9 cellular contexts compared by ENCODE assay signal in the genomic region with DNA sequence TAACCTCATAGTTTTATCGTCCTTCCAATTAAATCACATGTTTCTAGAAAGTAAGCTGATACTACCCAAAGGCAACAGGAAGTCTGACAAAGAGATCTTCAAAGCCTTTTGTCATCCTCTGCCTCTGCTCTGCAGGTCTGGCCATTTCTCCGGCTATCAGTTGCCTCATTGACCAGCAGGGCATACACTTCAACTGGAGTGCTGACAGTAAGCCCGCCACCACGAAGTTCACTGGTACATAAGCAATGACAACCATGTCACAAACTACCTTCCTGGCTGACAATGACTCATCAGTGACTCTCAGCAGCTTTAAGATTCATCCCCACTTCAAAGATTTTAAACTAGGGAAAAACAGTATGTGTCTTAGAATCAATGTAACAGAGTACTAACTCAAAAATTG. TPM values are rescaled to one million over a fixed set of nuclear protein-coding genes. Genes with fewer than 3 reads are reported as not detected.
DNase-seq lines count a peak whose midpoint lies in the region; ATAC-seq and TF ChIP-seq lines count a peak whose summit lies in the region.
"Had no signal": no experiment of that assay in that cellular context is flagged by ENCODE, and none has a peak within 500 bp of the region (broad histone marks: within the 10 kb centered on the region; RNA-seq: fewer than 3 reads in every experiment).

No MANE protein-coding gene starts in this region.

- in situ Hi-C loops in ACHN (cut with HindIII; ENCODE audit: low pct_ligation_motif_present, low pct_unique_long_range_greater_than_20kb, low sequenced_read_pairs) = no loop called here

- H3K9me3 Mint-ChIP-seq in activated naive CD4-positive, alpha-beta T cell treated with anti-CD3 and anti-CD28 coated beads for 36 hours = peaks cover 2% of the 10 kb centered on the region
- peaks cover 2% of the 10 kb centered on the region for H3K9me3 Mint-ChIP-seq in activated CD8-positive, alpha-beta T cell treated with anti-CD3 and anti-CD28 coated beads for 36 hours

- intact Hi-C loops in activated naive CD4-positive, alpha-beta T cell treated with anti-CD3 and anti-CD28 coated beads for 36 hours (cut with micrococcal nuclease) = loop anchor here (1.0 kb wide), 1 partner anchor 21 kb away; a partner anchor contains a TSS
- intact Hi-C loops in activated CD8-positive, alpha-beta T cell treated with anti-CD3 and anti-CD28 coated beads for 36 hours (cut with micrococcal nuclease) = no loop called here
- intact Hi-C loops in adrenal gland (cut with DNase I) = no loop called here

- H3K36me3 ChIP-seq in adrenal gland (replicated peaks in 1 of 2) (no peaks in the 10 kb centered on the region), upper lobe of left lung (peaks cover 0 to 8% (median 0%) of the 10 kb centered on the region in 4 donors)

- DNase-seq in activated naive CD4-positive, alpha-beta T cell treated with anti-CD3 and anti-CD28 coated beads for 36 hours = peak; percentile 66
- DNase-seq in activated naive CD4-positive, alpha-beta T cell treated with Interleukin-2 at 50 U/mL for 16 hours = no peak
- DNase-seq in activated CD8-positive, alpha-beta T cell treated with anti-CD3 and anti-CD28 coated beads for 36 hours = peak; percentile 53
- DNase-seq in glomerular visceral epithelial cell (ENCODE audit: extremely low spot score) (peak; percentile 9), ACHN (no peak), adrenal gland (no peak), upper lobe of left lung (no peak)
- DNase-seq in stimulated activated naive CD8-positive, alpha-beta T cell treated with anti-CD3 and anti-CD28 coated beads, Interleukin-15, Interleukin-2, amounts not matched to agents 100 U/mL and 50 U/mL, for 24 hours = peak; percentile 27
- DNase-seq: NCI-H1105 treated with DMSO at 0.1 percent for 48 hours had no signal

- H3K9me3 ChIP-seq in adrenal gland (replicated peaks in 1 of 3) = no peaks in the 10 kb centered on the region
- H3K9me3 ChIP-seq in upper lobe of left lung = no peaks in the 10 kb centered on the region

- peaks cover 19% of the 10 kb centered on the region for H3K36me3 Mint-ChIP-seq in activated naive CD4-positive, alpha-beta T cell treated with anti-CD3 and anti-CD28 coated beads for 36 hours (ENCODE audit: low read depth)
- peaks cover 21% of the 10 kb centered on the region for H3K36me3 Mint-ChIP-seq in activated CD8-positive, alpha-beta T cell treated with anti-CD3 and anti-CD28 coated beads for 36 hours (ENCODE audit: low read depth)

- TF ChIP-seq CTCF in activated CD8-positive, alpha-beta T cell treated with anti-CD3 and anti-CD28 coated beads for 36 hours (IDR thresholded peaks at IDR 0.05) = no peak
- TF ChIP-seq CTCF in adrenal gland (IDR thresholded peaks at IDR 0.05) (no peak), upper lobe of left lung (IDR thresholded peaks at IDR 0.05) (no peak)

- peaks cover 32% of the 10 kb centered on the region for H3K4me1 Mint-ChIP-seq in activated naive CD4-positive, alpha-beta T cell treated with anti-CD3 and anti-CD28 coated beads for 36 hours (ENCODE audit: low read depth)
- H3K4me1 Mint-ChIP-seq in activated CD8-positive, alpha-beta T cell treated with anti-CD3 and anti-CD28 coated beads for 36 hours (ENCODE audit: low read depth) = peaks cover 41% of the 10 kb centered on the region

- no peak for TF ChIP-seq EP300 in upper lobe of left lung (IDR thresholded peaks at IDR 0.05)

- H3K4me3 ChIP-seq in adrenal gland = no peak overlapping the region
- H3K4me3 ChIP-seq in upper lobe of left lung = no peak overlapping the region

- no peak overlapping the region for H3K27ac ChIP-seq in adrenal gland
- H3K27ac ChIP-seq in upper lobe of left lung = no peak overlapping the region

- WGBS in adrenal gland, 4 donors = 82 to 90% (median 85%) methylated on average over 4 of the region's 4 CpGs
- 83 to 92% methylated on average over 4 of the region's 4 CpGs for WGBS in upper lobe of left lung, 2 donors

- H3K27me3 ChIP-seq in adrenal gland = no peaks in the 10 kb centered on the region
- H3K27me3 ChIP-seq in upper lobe of left lung = no peaks in the 10 kb centered on the region

- POLR2A ChIA-PET in activated CD8-positive, alpha-beta T cell treated with anti-CD3 and anti-CD28 coated beads for 36 hours (lab: Charles Lee) = no interaction called here

- H3K27me3 Mint-ChIP-seq in activated naive CD4-positive, alpha-beta T cell treated with anti-CD3 and anti-CD28 coated beads for 36 hours (ENCODE audit: low read depth) = no peaks in the 10 kb centered on the region
- H3K27me3 Mint-ChIP-seq in activated CD8-positive, alpha-beta T cell treated with anti-CD3 and anti-CD28 coated beads for 36 hours = no peaks in the 10 kb centered on the region

- peak; percentile 92 for ATAC-seq in activated CD8-positive, alpha-beta T cell treated with anti-CD3 and anti-CD28 coated beads for 36 hours
- ATAC-seq in stimulated activated naive CD8-positive, alpha-beta T cell treated with anti-CD3 and anti-CD28 coated beads, Interleukin-15, Interleukin-2, amounts not matched to agents 100 U/mL and 50 U/mL, for 24 hours = peak; percentile 91
- ATAC-seq in upper lobe of left lung (ENCODE audit: low FRiP score in 2 of 2) = no peak

- H3K27ac Mint-ChIP-seq in activated naive CD4-positive, alpha-beta T cell treated with anti-CD3 and anti-CD28 coated beads for 36 hours = peak overlapping the region; percentile 57
- H3K27ac Mint-ChIP-seq in activated CD8-positive, alpha-beta T cell treated with anti-CD3 and anti-CD28 coated beads for 36 hours = peak overlapping the region; percentile 63

- H3K4me1 ChIP-seq in adrenal gland (replicated peaks in 1 of 2) (peaks cover 0 to 12% of the 10 kb centered on the region in 2 donors), upper lobe of left lung (peaks cover 0 to 7% (median 2%) of the 10 kb centered on the region in 4 donors)

- CTCF ChIA-PET in activated naive CD4-positive, alpha-beta T cell treated with anti-CD3 and anti-CD28 coated beads for 36 hours (lab: Charles Lee) = no interaction called here
- CTCF ChIA-PET in activated CD8-positive, alpha-beta T cell treated with anti-CD3 and anti-CD28 coated beads for 36 hours (lab: Charles Lee) = interaction anchor here (1.8 kb wide), 1 partner anchor 16 kb away, joined by 5 read pairs; no protein-coding TSS in a partner anchor

- no peak for TF ChIP-seq POLR2A in adrenal gland (IDR thresholded peaks at IDR 0.05)
- TF ChIP-seq POLR2A in upper lobe of left lung (IDR thresholded peaks at IDR 0.05) = no peak

- H3K4me3 Mint-ChIP-seq in activated naive CD4-positive, alpha-beta T cell treated with anti-CD3 and anti-CD28 coated beads for 36 hours = no peak overlapping the region
- H3K4me3 Mint-ChIP-seq in activated CD8-positive, alpha-beta T cell treated with anti-CD3 and anti-CD28 coated beads for 36 hours = no peak overlapping the region

RNA-seq across cellular contexts. Expression of a gene that starts 20.6 kb away (rescaled TPM):
- total RNA-seq in activated naive CD4-positive, alpha-beta T cell treated with anti-CD3 and anti-CD28 coated beads for 36 hours = 10 to 100 TPM; 32.0 to 38.4 TPM
- total RNA-seq in activated CD8-positive, alpha-beta T cell treated with anti-CD3 and anti-CD28 coated beads for 36 hours = 10 to 100 TPM; 39.6 to 39.8 TPM
- total RNA-seq in adrenal gland (10 to 100 TPM; 59.0 to 93.7 (median 72.9) TPM), upper lobe of left lung (10 to 100 TPM; 25.6 to 85.7 (median 60.6) TPM)
- polyA plus RNA-seq in adrenal gland = 10 to 100 TPM; 18.8 to 89.6 (median 20.1) TPM

Comparison
In these comparisons a context has a peak if more than half of its experiments do, and no peak if none do; other contexts are left out.
1. DNase-seq: peak in activated naive CD4-positive, alpha-beta T cell treated with anti-CD3 and anti-CD28 coated beads for 36 hours (single experiment), activated CD8-positive, alpha-beta T cell treated with anti-CD3 and anti-CD28 coated beads for 36 hours (single experiment), glomerular visceral epithelial cell (single experiment) and stimulated activated naive CD8-positive, alpha-beta T cell treated with anti-CD3 and anti-CD28 coated beads, Interleukin-15, Interleukin-2, amounts not matched to agents 100 U/mL and 50 U/mL, for 24 hours (single experiment); none in activated naive CD4-positive, alpha-beta T cell treated with Interleukin-2 at 50 U/mL for 16 hours (single experiment), ACHN (single experiment), adrenal gland (0 of 7) and upper lobe of left lung (0 of 2).
2. ATAC-seq: peak in activated CD8-positive, alpha-beta T cell treated with anti-CD3 and anti-CD28 coated beads for 36 hours (single experiment) and stimulated activated naive CD8-positive, alpha-beta T cell treated with anti-CD3 and anti-CD28 coated beads, Interleukin-15, Interleukin-2, amounts not matched to agents 100 U/mL and 50 U/mL, for 24 hours (single experiment); none in upper lobe of left lung (0 of 2).